ENCODE assay signal across 18 cellular contexts in genomic region chr13:100275746-100276145, GRCh38.
DNase-seq lines count a peak whose midpoint lies in the region; ATAC-seq and TF ChIP-seq lines count a peak whose summit lies in the region.
"Had no signal": no experiment of that assay in that cellular context is flagged by ENCODE, and none has a peak within 500 bp of the region (broad histone marks: within the 10 kb centered on the region; RNA-seq: fewer than 3 reads in every experiment).

No MANE protein-coding gene starts in this region.

- no peak overlapping the region for H3K4me3 ChIP-seq in breast epithelium
- no peak overlapping the region for H3K4me3 ChIP-seq in epithelial cell of esophagus (ENCODE audit: low read length)
- H3K4me3 ChIP-seq: GM12878 had no signal

- H3K9me3 ChIP-seq in breast epithelium = no peaks in the 10 kb centered on the region

- peak overlapping the region; percentile 80 for H3K27ac Mint-ChIP-seq in MCF 10A (ENCODE audit: low read depth, unreplicated experiment)
- no peak overlapping the region for H3K27ac Mint-ChIP-seq in activated CD4-positive, alpha-beta T cell treated with anti-CD3 and anti-CD28 coated beads for 36 hours
- H3K27ac Mint-ChIP-seq: CD14-positive monocyte had no signal

- no TSS peak for BruUV-seq in MCF 10A (replicated peaks; lab: Mats Ljungman, UMichigan)

- H3K36me3 Mint-ChIP-seq in MCF 10A (ENCODE audit: insufficient read depth, unreplicated experiment) = peaks cover 13% of the 10 kb centered on the region
- no peaks in the 10 kb centered on the region for H3K36me3 Mint-ChIP-seq in activated CD4-positive, alpha-beta T cell treated with anti-CD3 and anti-CD28 coated beads for 36 hours (ENCODE audit: low read depth)

- TF ChIP-seq CTCF in MCF 10A (IDR thresholded peaks at IDR 0.05; ENCODE audit: unreplicated experiment) = no peak
- no peak for TF ChIP-seq CTCF in breast epithelium (IDR thresholded peaks at IDR 0.05)
- no peak for TF ChIP-seq CTCF in epithelial cell of esophagus (IDR thresholded peaks at IDR 0.05; ENCODE audit: insufficient read depth, low read depth, low read length, missing control alignments)

- H3K4me1 ChIP-seq in breast epithelium = no peaks in the 10 kb centered on the region

- H3K9me3 Mint-ChIP-seq in MCF 10A (ENCODE audit: unreplicated experiment) = no peaks in the 10 kb centered on the region
- no peaks in the 10 kb centered on the region for H3K9me3 Mint-ChIP-seq in activated CD4-positive, alpha-beta T cell treated with anti-CD3 and anti-CD28 coated beads for 36 hours (ENCODE audit: low read depth)

- peaks cover 26% of the 10 kb centered on the region for H3K4me1 Mint-ChIP-seq in MCF 10A (ENCODE audit: insufficient read depth, unreplicated experiment)
- no peaks in the 10 kb centered on the region for H3K4me1 Mint-ChIP-seq in activated CD4-positive, alpha-beta T cell treated with anti-CD3 and anti-CD28 coated beads for 36 hours

- no peaks in the 10 kb centered on the region for H3K27me3 ChIP-seq in breast epithelium

- intact Hi-C loops in MCF 10A (cut with micrococcal nuclease) (no loop called here), breast epithelium (cut with DNase I; ENCODE audit: low total_unique reads) (no loop called here)
- intact Hi-C loops in activated CD4-positive, alpha-beta T cell treated with anti-CD3 and anti-CD28 coated beads for 36 hours (cut with DNase I, micrococcal nuclease) = no loop called here

- peak; percentile 77 for DNase-seq in MCF 10A (ENCODE audit: unreplicated experiment)
- no peak for DNase-seq in breast epithelium (ENCODE audit: low spot score in 2 of 2)
- DNase-seq in RPMI7951 (ENCODE audit: low read depth) = peak; percentile 32
- DNase-seq in epithelial cell of esophagus (ENCODE audit: low read depth) = peak; percentile 86
- DNase-seq in SIG-M5 (lab: John Stamatoyannopoulos, UW) = no peak
- no peak for DNase-seq in activated CD4-positive, alpha-beta T cell treated with anti-CD3 and anti-CD28 coated beads for 36 hours
- no peak for DNase-seq in amygdala (lab: John Stamatoyannopoulos, UW)
- no peak for DNase-seq in iPS-NIHi11 (ENCODE audit: low spot score)
- DNase-seq: COR-L47, NCI-H1092 treated with DMSO at 0.1 percent for 48 hours, NCI-H187 treated with DMSO at 0.1 percent for 48 hours, NCI-H2171 treated with DMSO at 0.1 percent for 48 hours, NCI-H82, SHP77 treated with DMSO at 0.1 percent for 48 hours had no signal

- POLR2A ChIA-PET in MCF 10A (lab: Yijun Ruan, JAX) = interaction anchor here (1.0 kb wide), 1 partner anchor 17 kb away, joined by 5 read pairs; no protein-coding TSS in a partner anchor
- POLR2A ChIA-PET in activated CD4-positive, alpha-beta T cell treated with anti-CD3 and anti-CD28 coated beads for 36 hours (lab: Charles Lee) = no interaction called here

- no peaks in the 10 kb centered on the region for H3K27me3 Mint-ChIP-seq in MCF 10A (ENCODE audit: insufficient read depth, unreplicated experiment)
- no peaks in the 10 kb centered on the region for H3K27me3 Mint-ChIP-seq in activated CD4-positive, alpha-beta T cell treated with anti-CD3 and anti-CD28 coated beads for 36 hours

- no peak for TF ChIP-seq POLR2A in breast epithelium (IDR thresholded peaks at IDR 0.05)

- no peak for ATAC-seq in activated CD4-positive, alpha-beta T cell treated with anti-CD3 and anti-CD28 coated beads for 36 hours
- ATAC-seq: GM12878, HCT116, Panc1 had no signal

- peak overlapping the region; percentile 34 for H3K4me3 Mint-ChIP-seq in MCF 10A (ENCODE audit: unreplicated experiment)
- H3K4me3 Mint-ChIP-seq in activated CD4-positive, alpha-beta T cell treated with anti-CD3 and anti-CD28 coated beads for 36 hours = no peak overlapping the region
- H3K4me3 Mint-ChIP-seq: CD14-positive monocyte had no signal

- CTCF ChIA-PET in MCF 10A (lab: Yijun Ruan, JAX) = interaction anchor here (0.6 kb wide), 1 partner anchor 326 kb away, joined by 3 read pairs; no protein-coding TSS in a partner anchor
- CTCF ChIA-PET in activated CD4-positive, alpha-beta T cell treated with anti-CD3 and anti-CD28 coated beads for 36 hours (lab: Charles Lee) = no interaction called here

- H3K27ac ChIP-seq in breast epithelium = no peak overlapping the region

- H3K36me3 ChIP-seq in breast epithelium = no peaks in the 10 kb centered on the region

Comparison
In these comparisons a context has a peak if more than half of its experiments do, and no peak if none do; other contexts are left out.
1. DNase-seq: peak in MCF 10A (single experiment), RPMI7951 (single experiment) and epithelial cell of esophagus (single experiment); none in breast epithelium (0 of 2), SIG-M5 (single experiment), activated CD4-positive, alpha-beta T cell treated with anti-CD3 and anti-CD28 coated beads for 36 hours (single experiment), amygdala (0 of 56) and iPS-NIHi11 (single experiment).